In the genomic region with DNA sequence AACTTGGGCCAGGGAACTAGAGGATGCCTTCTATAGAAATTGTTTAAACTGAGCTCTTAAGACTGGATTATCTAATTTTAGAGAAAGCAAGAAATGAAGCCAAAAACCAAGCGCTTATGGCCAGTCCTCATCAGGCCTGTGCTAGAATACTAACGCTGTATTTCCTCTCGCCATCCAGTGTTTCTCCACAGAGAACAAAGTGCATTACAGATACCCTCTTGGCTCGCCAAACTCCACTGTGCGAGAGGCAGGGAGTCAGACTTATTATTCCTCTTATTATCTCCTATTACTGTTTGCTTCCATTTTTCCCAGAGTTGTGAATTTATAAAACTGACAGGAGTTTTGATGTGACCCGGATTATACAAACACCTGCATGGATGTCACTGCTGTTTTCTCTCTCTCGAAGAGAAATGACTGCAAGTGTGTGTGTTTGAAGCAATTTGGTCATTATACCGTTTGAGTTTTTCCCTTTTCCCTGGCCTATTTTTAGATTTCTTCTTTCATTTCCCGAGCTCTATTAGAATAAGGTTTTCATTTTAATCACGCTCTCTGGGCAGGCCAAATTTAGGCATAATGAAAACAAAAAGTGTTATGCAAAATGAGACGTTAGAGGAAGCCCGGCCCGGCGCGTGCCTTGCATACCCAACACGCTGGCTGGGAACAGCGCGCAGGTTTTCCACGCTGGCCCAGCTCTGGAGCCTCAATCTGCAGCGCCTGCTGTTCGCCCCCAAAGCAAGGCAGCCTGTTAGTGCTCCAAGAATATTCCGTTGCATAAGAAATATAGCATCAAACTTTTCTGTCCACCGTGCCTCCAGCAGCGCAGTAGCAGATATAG, we compare ENCODE assay signal across 21 cellular contexts.
DNase-seq lines count a peak whose midpoint lies in the region; ATAC-seq and TF ChIP-seq lines count a peak whose summit lies in the region.
"Had no signal": no experiment of that assay in that cellular context is flagged by ENCODE, and none has a peak within 500 bp of the region (broad histone marks: within the 10 kb centered on the region; RNA-seq: fewer than 3 reads in every experiment).

No MANE protein-coding gene starts in this region.

- H3K9me3 ChIP-seq in adipocyte (ENCODE audit: control insufficient read depth, low read length) = peaks cover 5% of the 10 kb centered on the region
- H3K9me3 ChIP-seq in esophagus muscularis mucosa = no peaks in the 10 kb centered on the region
- H3K9me3 ChIP-seq: A549, BE2C had no signal

- intact Hi-C loops in esophagus muscularis mucosa (cut with DNase I) = no loop called here

- H3K9ac ChIP-seq in adipocyte (ENCODE audit: low read length) = no peak overlapping the region
- no peak overlapping the region for H3K9ac ChIP-seq in rectal smooth muscle tissue (ENCODE audit: low read length)
- H3K9ac ChIP-seq: parathyroid adenoma had no signal

- 59% methylated on average over 23 of the region's 24 CpGs for WGBS in esophagus muscularis mucosa

- TF ChIP-seq POLR2A in esophagus muscularis mucosa (IDR thresholded peaks at IDR 0.05; ENCODE audit: low read depth) = no peak

- H3K4me3 ChIP-seq in adipocyte (ENCODE audit: low read length) = no peak overlapping the region
- H3K4me3 ChIP-seq in esophagus muscularis mucosa = peak overlapping the region; percentile 10 to 28 (median 16)
- H3K4me3 ChIP-seq in rectal smooth muscle tissue (ENCODE audit: low read length) = no peak overlapping the region
- H3K4me3 ChIP-seq: A549 had no signal

- H3K27ac ChIP-seq in esophagus muscularis mucosa (replicated peaks in 1 of 4) (peak overlapping the region; percentile 77 to 83 (median 82)), rectal smooth muscle tissue (ENCODE audit: low read depth, low read length) (peak overlapping the region; percentile 69)
- H3K27ac ChIP-seq: A549, parathyroid adenoma had no signal

- peak; percentile 28 for DNase-seq in adipocyte (ENCODE audit: low read depth)
- no peak for DNase-seq in esophagus muscularis mucosa (ENCODE audit: extremely low spot score)
- peak; percentile 11 for DNase-seq in mucosa of gallbladder (ENCODE audit: low spot score)
- DNase-seq in T-helper 1 cell = no peak
- no peak for DNase-seq in activated gamma-delta T cell (lab: John Stamatoyannopoulos, UW)
- DNase-seq in NCI-H2227 (lab: John Stamatoyannopoulos, UW; ENCODE audit: unreplicated experiment) = no peak
- DNase-seq: activated CD4-positive, alpha-beta memory T cell treated with anti-CD3 and anti-CD28 coated beads, Interleukin-2, amount 10 ng/mL, durations not matched to agents 7 days and 5 days; BE2C; DMS53; GDM1; KG1; kidney glomerular epithelial cell; naive B cell; NCI-H524 treated with DMSO at 0.1 percent for 48 hours; stimulated activated CD8-positive, alpha-beta memory T cell treated with anti-CD3 and anti-CD28 coated beads, Interleukin-4, amount 100 ng/mL, for 48 hours had no signal

- TF ChIP-seq EP300 in esophagus muscularis mucosa (IDR thresholded peaks at IDR 0.05) = no peak

- no peaks in the 10 kb centered on the region for H3K4me1 ChIP-seq in adipocyte (ENCODE audit: control insufficient read depth, insufficient read depth, low read length)
- peaks cover 3 to 42% (median 36%) of the 10 kb centered on the region in 4 donors for H3K4me1 ChIP-seq in esophagus muscularis mucosa
- H3K4me1 ChIP-seq in rectal smooth muscle tissue (ENCODE audit: control insufficient read depth, insufficient read depth, low read length) = peaks cover 12% of the 10 kb centered on the region
- H3K4me1 ChIP-seq: A549, parathyroid adenoma had no signal

- no peak for ATAC-seq in GM18867 (IDR thresholded peaks at IDR 0.05; ENCODE audit: unreplicated experiment)
- ATAC-seq: A549; activated CD4-positive, CD25-positive, alpha-beta regulatory T cell treated with anti-CD3 and anti-CD28 coated beads, Interleukin-2, amount 50 U/mL, for 24 hours; Panc1 had no signal

- H3K27me3 ChIP-seq in adipocyte (replicated peaks; ENCODE audit: control insufficient read depth, insufficient read depth, low read length) = peaks cover 8% of the 10 kb centered on the region
- no peaks in the 10 kb centered on the region for H3K27me3 ChIP-seq in esophagus muscularis mucosa
- no peaks in the 10 kb centered on the region for H3K27me3 ChIP-seq in rectal smooth muscle tissue (ENCODE audit: control insufficient read depth, insufficient read depth, low read length)
- H3K27me3 ChIP-seq: BE2C had no signal

- H3K36me3 ChIP-seq in adipocyte (ENCODE audit: control insufficient read depth, insufficient read depth, low read length, severe bottlenecking) (no peaks in the 10 kb centered on the region), esophagus muscularis mucosa (no peaks in the 10 kb centered on the region), rectal smooth muscle tissue (ENCODE audit: control insufficient read depth, insufficient read depth, low read length) (no peaks in the 10 kb centered on the region)
- H3K36me3 ChIP-seq: BE2C had no signal

- TF ChIP-seq CTCF in esophagus muscularis mucosa (IDR thresholded peaks at IDR 0.05) = no peak

Comparison
In these comparisons a context has a peak if more than half of its experiments do, and no peak if none do; other contexts are left out.
1. DNase-seq: peak in adipocyte (single experiment) and mucosa of gallbladder (single experiment); none in esophagus muscularis mucosa (single experiment), T-helper 1 cell (0 of 5), activated gamma-delta T cell (single experiment) and NCI-H2227 (single experiment).
2. H3K4me3 ChIP-seq: peak in esophagus muscularis mucosa (4 of 4); none in adipocyte (single experiment) and rectal smooth muscle tissue (single experiment).